18 cellular contexts compared by ENCODE assay signal in the genomic region with DNA sequence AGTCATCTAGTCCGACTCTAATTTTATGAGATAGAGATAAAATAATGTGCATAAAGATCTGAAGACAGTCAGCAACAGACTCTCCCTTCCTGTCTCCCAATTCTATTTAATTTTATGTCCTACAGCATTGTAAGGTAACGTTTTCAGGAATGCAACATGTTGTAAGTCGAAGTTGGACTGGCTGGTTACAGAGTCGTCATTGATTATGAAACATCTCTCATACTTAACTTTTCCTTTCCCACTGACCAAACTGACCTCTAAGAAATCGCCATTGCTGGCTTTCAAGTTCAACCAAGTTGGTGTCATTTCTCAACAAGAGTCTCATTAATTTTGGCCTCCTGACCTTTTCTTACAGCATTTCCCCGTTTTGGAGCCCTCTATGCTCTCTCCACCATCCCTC. TPM values are rescaled to one million over a fixed set of nuclear protein-coding genes. Genes with fewer than 3 reads are reported as not detected.
DNase-seq lines count a peak whose midpoint lies in the region; ATAC-seq and TF ChIP-seq lines count a peak whose summit lies in the region.
"Had no signal": no experiment of that assay in that cellular context is flagged by ENCODE, and none has a peak within 500 bp of the region (broad histone marks: within the 10 kb centered on the region; RNA-seq: fewer than 3 reads in every experiment).

No MANE protein-coding gene starts in this region.

- TF ChIP-seq CTCF in Caco-2 (IDR thresholded peaks at IDR 0.05; ENCODE audit: insufficient read depth in 1 of 2, low read depth in 1 of 2, low read length in 1 of 2, severe bottlenecking in 1 of 2, unreplicated experiment in 1 of 2) (no peak), fibroblast of pulmonary artery (IDR thresholded peaks at IDR 0.05; ENCODE audit: low read length, missing control alignments) (no peak), nephron progenitor cell (IDR thresholded peaks at IDR 0.05) (no peak), lower leg skin (IDR thresholded peaks at IDR 0.05) (no peak)

- H3K36me3 Mint-ChIP-seq in Caco-2 (ENCODE audit: insufficient read depth, unreplicated experiment) (peaks cover 8% of the 10 kb centered on the region), nephron progenitor cell (ENCODE audit: low read depth) (no peaks in the 10 kb centered on the region)
- H3K36me3 Mint-ChIP-seq: immature natural killer cell had no signal

- no TSS peak for BruUV-seq in Caco-2 (replicated peaks; lab: Mats Ljungman, UMichigan)

- H3K27me3 Mint-ChIP-seq in Caco-2 (ENCODE audit: insufficient read depth, unreplicated experiment), result no peaks in the 10 kb centered on the region
- no peaks in the 10 kb centered on the region for H3K27me3 Mint-ChIP-seq in nephron progenitor cell (ENCODE audit: low read depth, poor library complexity)

- H3K27ac Mint-ChIP-seq in Caco-2 (ENCODE audit: unreplicated experiment) (peak overlapping the region; percentile 45), nephron progenitor cell (no peak overlapping the region)
- H3K27ac Mint-ChIP-seq: activated naive CD4-positive, alpha-beta T cell treated with anti-CD3 and anti-CD28 coated beads for 36 hours; immature natural killer cell; stimulated activated effector memory CD8-positive, alpha-beta T cell treated with anti-CD3 and anti-CD28 coated beads, Interleukin-12 subunit alpha, Interleukin-12 subunit beta, amount 100 ng/mL, for 72 hours had no signal

- DNase-seq in Caco-2 (no peak), amniotic epithelial cell (ENCODE audit: low read depth) (peak; percentile 44), fibroblast of pulmonary artery (ENCODE audit: low read depth) (peak; percentile 40), nephron progenitor cell (no peak), NOMO-1 treated with dmso at 0.1 percent for 144 hours (lab: John Stamatoyannopoulos, UW; ENCODE audit: unreplicated experiment) (no peak), lower leg skin (ENCODE audit: low spot score in 2 of 2) (no peak)
- DNase-seq: activated CD4-positive, alpha-beta T cell treated with anti-CD3 and anti-CD28 coated beads, Interleukin-2, amount 50 U/mL, for 48 hours; activated naive CD4-positive, alpha-beta T cell treated with anti-CD3 and anti-CD28 coated beads for 36 hours; activated T-cell treated with anti-CD3 and anti-CD28 coated beads for 4 hours; GOT3; immature natural killer cell; mammary epithelial cell; naive thymus-derived CD8-positive, alpha-beta T cell; NCI-H187 had no signal

- POLR2A ChIA-PET in Caco-2 (lab: Charles Lee), result no interaction called here

- no peaks in the 10 kb centered on the region for H3K27me3 ChIP-seq in Caco-2 (replicated peaks; ENCODE audit: control insufficient read depth, insufficient read depth, low read length)

- no peaks in the 10 kb centered on the region for H3K36me3 ChIP-seq in Caco-2 (ENCODE audit: control insufficient read depth, insufficient read depth, low read length)
- H3K36me3 ChIP-seq: thoracic aorta had no signal

- H3K9me3 Mint-ChIP-seq in Caco-2 (ENCODE audit: unreplicated experiment), result no peaks in the 10 kb centered on the region
- H3K9me3 Mint-ChIP-seq in nephron progenitor cell, result no peaks in the 10 kb centered on the region
- H3K9me3 Mint-ChIP-seq: activated naive CD4-positive, alpha-beta T cell treated with anti-CD3 and anti-CD28 coated beads for 36 hours; immature natural killer cell; naive thymus-derived CD8-positive, alpha-beta T cell; stimulated activated effector memory CD8-positive, alpha-beta T cell treated with anti-CD3 and anti-CD28 coated beads, Interleukin-12 subunit alpha, Interleukin-12 subunit beta, amount 100 ng/mL, for 72 hours had no signal

- peaks cover 6% of the 10 kb centered on the region; the same call in 1 of the 2 replicates for H3K4me1 ChIP-seq in Caco-2

- ATAC-seq in HG02852 (IDR thresholded peaks at IDR 0.05; ENCODE audit: unreplicated experiment) (no peak), GM19324 (IDR thresholded peaks at IDR 0.05; ENCODE audit: low FRiP score, unreplicated experiment) (no peak)
- ATAC-seq: naive thymus-derived CD8-positive, alpha-beta T cell; stimulated activated effector memory CD8-positive, alpha-beta T cell treated with anti-CD3 and anti-CD28 coated beads, Interleukin-12 subunit alpha, Interleukin-12 subunit beta, amount 100 ng/mL, for 72 hours had no signal

- H3K4me3 Mint-ChIP-seq in Caco-2 (ENCODE audit: unreplicated experiment), result no peak overlapping the region
- peak overlapping the region; percentile 28 for H3K4me3 Mint-ChIP-seq in nephron progenitor cell
- H3K4me3 Mint-ChIP-seq: activated naive CD4-positive, alpha-beta T cell treated with anti-CD3 and anti-CD28 coated beads for 36 hours; immature natural killer cell; naive thymus-derived CD8-positive, alpha-beta T cell; stimulated activated effector memory CD8-positive, alpha-beta T cell treated with anti-CD3 and anti-CD28 coated beads, Interleukin-12 subunit alpha, Interleukin-12 subunit beta, amount 100 ng/mL, for 72 hours had no signal

- CTCF ChIA-PET in Caco-2 (lab: Charles Lee), result no interaction called here

- no peak for TF ChIP-seq POLR2A in lower leg skin (IDR thresholded peaks at IDR 0.05)

- 45 to 50% methylated on average over 6 of the region's 6 CpGs for WGBS in lower leg skin, 2 donors

- H3K4me1 Mint-ChIP-seq in Caco-2 (ENCODE audit: low read depth, unreplicated experiment) (peaks cover 9% of the 10 kb centered on the region), nephron progenitor cell (peaks cover 54% of the 10 kb centered on the region)

- H3K4me3 ChIP-seq in Caco-2 (ENCODE audit: low read depth, low read length) (no peak overlapping the region), fibroblast of pulmonary artery (replicated peaks; ENCODE audit: low read depth, low read length) (no peak overlapping the region), lower leg skin (ENCODE audit: low read depth, poor library complexity, severe bottlenecking) (no peak overlapping the region)
- H3K4me3 ChIP-seq: thoracic aorta had no signal

- intact Hi-C loops in Caco-2 (cut with micrococcal nuclease; ENCODE audit: unreplicated experiment) (no loop called here), lower leg skin (cut with DNase I; ENCODE audit: low total_unique reads) (no loop called here)

- no peaks in the 10 kb centered on the region for H3K9me3 ChIP-seq in Caco-2
- H3K9me3 ChIP-seq: thoracic aorta had no signal

RNA-seq across cellular contexts. Expression of gene RIC8B, which starts 4.9 kb away (rescaled TPM):
- total RNA-seq in Caco-2 (2022) (7.8 and 7.9 TPM in 2 replicates), lower leg skin (1 to 10 TPM; 7.0 to 9.1 (median 8.3) TPM)

Comparison
In these comparisons a context has a peak if more than half of its experiments do, and no peak if none do; other contexts are left out.
1. DNase-seq: peak in amniotic epithelial cell (single experiment) and fibroblast of pulmonary artery (single experiment); none in Caco-2 (0 of 2), nephron progenitor cell (single experiment), NOMO-1 treated with dmso at 0.1 percent for 144 hours (single experiment) and lower leg skin (0 of 2).